ENCODE assay signal across 8 cellular contexts in the genomic region with DNA sequence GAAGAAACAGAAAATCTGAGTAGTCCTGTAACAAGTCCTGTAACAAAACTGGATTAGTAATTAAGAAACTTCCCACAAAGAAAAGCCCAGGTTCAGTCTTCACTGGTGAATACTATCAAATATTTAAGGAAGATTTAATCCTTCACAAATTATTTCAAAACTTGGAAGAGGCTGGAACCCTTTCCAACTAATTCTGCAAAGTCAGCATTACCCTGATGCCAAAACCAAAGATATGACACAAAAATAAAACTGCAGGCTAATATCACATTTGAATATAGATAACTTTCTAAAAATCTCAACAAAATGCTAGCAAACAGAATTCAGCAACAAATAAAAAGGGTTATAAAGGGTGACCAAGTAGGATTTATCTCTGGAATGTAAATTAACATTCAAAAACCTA.
"Had no signal": no experiment of that assay in that cellular context is flagged by ENCODE, and none has a peak within 500 bp of the region (broad histone marks: within the 10 kb centered on the region; RNA-seq: fewer than 3 reads in every experiment).

No MANE protein-coding gene starts in this region.

- H2AFZ ChIP-seq: GM23338 had no signal

- H3K4me3 ChIP-seq: GM23338, HAP-1 had no signal

- ATAC-seq: GM23338, HCT116 had no signal

- H3K4me1 ChIP-seq: HAP-1 had no signal

- H3K9me3 ChIP-seq: HAP-1 had no signal

- H3K36me3 ChIP-seq: HAP-1 had no signal

- H3K27ac ChIP-seq: HL-60 had no signal

- DNase-seq: H7, HFFc6, Kasumi-1, KG1 had no signal

- H3K4me2 ChIP-seq: GM23338 had no signal
